In the genomic region with DNA sequence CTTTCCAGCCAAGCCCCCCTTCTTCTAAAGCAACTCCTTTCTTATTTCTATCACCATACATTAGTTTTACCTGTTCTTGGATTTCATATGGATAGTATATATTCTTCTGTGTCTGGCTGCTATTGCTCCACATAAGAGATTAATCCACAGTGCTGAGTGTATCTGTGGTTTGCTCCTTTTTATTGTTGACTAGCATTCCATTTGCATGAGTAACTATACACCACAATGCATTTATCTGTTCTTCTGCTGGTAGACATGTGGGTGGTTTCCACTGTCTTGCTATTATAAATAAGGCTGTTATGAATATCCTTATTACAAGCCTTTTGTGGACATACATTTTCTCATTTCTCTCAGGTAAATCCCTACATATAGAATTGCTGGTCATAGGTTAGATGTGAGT, we compare ENCODE assay signal across 14 cellular contexts.
A peak's percentile ranks its signal among the peaks of the same experiment; 100 is the strongest.
DNase-seq lines count a peak whose midpoint lies in the region; ATAC-seq and TF ChIP-seq lines count a peak whose summit lies in the region.
"Had no signal": no experiment of that assay in that cellular context is flagged by ENCODE, and none has a peak within 500 bp of the region (broad histone marks: within the 10 kb centered on the region; RNA-seq: fewer than 3 reads in every experiment).

No MANE protein-coding gene starts in this region.

- H3K4me3 ChIP-seq in SJCRH30: no peak overlapping the region
- H3K4me3 ChIP-seq in epithelial cell of proximal tubule (ENCODE audit: low read depth, low read length): no peak overlapping the region
- H3K4me3 ChIP-seq in skeletal muscle cell (ENCODE audit: low read depth, low read length): no peak overlapping the region
- H3K4me3 ChIP-seq in adrenal gland: no peak overlapping the region
- H3K4me3 ChIP-seq: cardiac muscle cell had no signal

- no peak overlapping the region for H3K4me3 Mint-ChIP-seq in immature natural killer cell
- H3K4me3 Mint-ChIP-seq: H9 had no signal

- no peaks in the 10 kb centered on the region for H3K4me1 Mint-ChIP-seq in immature natural killer cell

- H3K27me3 ChIP-seq in SJCRH30 (no peaks in the 10 kb centered on the region), adrenal gland (no peaks in the 10 kb centered on the region)
- H3K27me3 ChIP-seq: cardiac muscle cell, neutrophil had no signal

- TF ChIP-seq CTCF in epithelial cell of proximal tubule (conservative IDR thresholded peaks at IDR 0.05; ENCODE audit: low read depth, low read length) (no peak), adrenal gland (IDR thresholded peaks at IDR 0.05) (no peak)

- H3K9me3 Mint-ChIP-seq in immature natural killer cell: no peaks in the 10 kb centered on the region

- peaks cover 4 to 7% (median 5%) of the 10 kb centered on the region in 3 donors for H3K27me3 Mint-ChIP-seq in immature natural killer cell (ENCODE audit: low read depth in 3 of 3)

- intact Hi-C loops in adrenal gland (cut with DNase I): no loop called here

- H3K9me3 ChIP-seq in SJCRH30 (replicated peaks): peaks cover 4% of the 10 kb centered on the region; the same call in 1 of the 2 replicates
- no peaks in the 10 kb centered on the region for H3K9me3 ChIP-seq in adrenal gland (replicated peaks in 1 of 3)
- H3K9me3 ChIP-seq: neutrophil had no signal

- peaks cover 13% of the 10 kb centered on the region for H3K4me1 ChIP-seq in SJCRH30
- no peaks in the 10 kb centered on the region for H3K4me1 ChIP-seq in adrenal gland (replicated peaks in 1 of 2)

- no peak for ATAC-seq in HG03280 (IDR thresholded peaks at IDR 0.05; ENCODE audit: unreplicated experiment)

- H3K27ac Mint-ChIP-seq in immature natural killer cell: no peak overlapping the region
- H3K27ac Mint-ChIP-seq: H9 had no signal

- no peak for TF ChIP-seq POLR2A in adrenal gland (IDR thresholded peaks at IDR 0.05)

- peak overlapping the region; percentile 32 for H3K27ac ChIP-seq in SJCRH30
- no peak overlapping the region for H3K27ac ChIP-seq in adrenal gland
- H3K27ac ChIP-seq: cardiac muscle cell, neutrophil had no signal

- H3K36me3 ChIP-seq in SJCRH30 (no peaks in the 10 kb centered on the region), adrenal gland (replicated peaks in 1 of 2) (no peaks in the 10 kb centered on the region)
- H3K36me3 ChIP-seq: cardiac muscle cell, neutrophil had no signal

- H3K36me3 Mint-ChIP-seq in immature natural killer cell: no peaks in the 10 kb centered on the region

- DNase-seq in H4 (ENCODE audit: low spot score): peak; percentile 33
- peak; percentile 23 to 68 for DNase-seq in SJCRH30
- peak; percentile 43 for DNase-seq in epithelial cell of proximal tubule (ENCODE audit: low read depth)
- DNase-seq in skeletal muscle cell (ENCODE audit: low read depth): peak; percentile 62
- no peak for DNase-seq in adrenal gland
- DNase-seq in DMS79 (lab: John Stamatoyannopoulos, UW): no peak
- no peak for DNase-seq in immature natural killer cell
- DNase-seq: H9, KBM-7, NCI-H2171 treated with DMSO at 0.1 percent for 48 hours, SHP77 had no signal

Comparison
In these comparisons a context has a peak if more than half of its experiments do, and no peak if none do; other contexts are left out.
1. DNase-seq: peak in H4 (single experiment), SJCRH30 (2 of 2), epithelial cell of proximal tubule (single experiment) and skeletal muscle cell (single experiment); none in adrenal gland (0 of 7), DMS79 (single experiment) and immature natural killer cell (0 of 3).